Comparison of ENCODE assay signal across 15 cellular contexts in the genomic region with DNA sequence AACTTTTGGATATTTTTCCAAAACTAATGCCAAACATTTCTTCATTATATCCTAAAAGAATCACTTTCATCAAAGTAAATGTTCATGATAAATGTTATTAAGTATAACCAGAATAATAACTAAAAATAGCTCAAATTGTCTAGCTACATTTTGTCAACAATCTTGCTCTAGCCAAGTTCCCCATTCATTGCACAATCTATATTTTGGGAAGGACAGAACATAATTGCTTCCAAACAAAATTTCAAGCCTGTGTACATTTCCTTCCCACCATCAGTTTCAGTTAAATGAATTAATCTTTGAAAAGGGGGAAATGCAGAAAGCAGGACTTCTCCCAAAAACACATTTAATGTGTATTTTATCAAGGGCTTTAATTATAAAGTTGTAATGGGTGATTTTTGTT.
DNase-seq lines count a peak whose midpoint lies in the region; ATAC-seq lines count a peak whose summit lies in the region.
"Had no signal": no experiment of that assay in that cellular context is flagged by ENCODE, and none has a peak within 500 bp of the region (broad histone marks: within the 10 kb centered on the region; RNA-seq: fewer than 3 reads in every experiment).

No MANE protein-coding gene starts in this region.

- peaks cover 0 to 7% (median 0%) of the 10 kb centered on the region in 5 donors for H3K9me3 ChIP-seq in subcutaneous abdominal adipose tissue (ENCODE audit: control insufficient read depth in 5 of 5, low read length in 5 of 5)
- H3K9me3 ChIP-seq in CD8-positive, alpha-beta memory T cell (ENCODE audit: low read length), result no peaks in the 10 kb centered on the region

- H2AFZ ChIP-seq in ACC112 (ENCODE audit: low read length, unreplicated experiment), result no peak overlapping the region

- H3K27ac ChIP-seq in ACC112 (ENCODE audit: low read depth, low read length) (peak overlapping the region; percentile 87; the same call in 1 of the 2 replicates), subcutaneous abdominal adipose tissue (ENCODE audit: low read depth, low read length) (peak overlapping the region; percentile 82)
- H3K27ac ChIP-seq in CD8-positive, alpha-beta memory T cell (ENCODE audit: low read depth, low read length), result no peak overlapping the region

- no peaks in the 10 kb centered on the region for H3K79me2 ChIP-seq in ACC112 (ENCODE audit: control insufficient read depth, insufficient read depth, low read length, unreplicated experiment)

- peaks cover 2 to 16% (median 4%) of the 10 kb centered on the region in 3 donors for H3K36me3 Mint-ChIP-seq in CD8-positive, alpha-beta memory T cell

- H3K4me3 Mint-ChIP-seq in CD8-positive, alpha-beta memory T cell, result no peak overlapping the region

- H3K36me3 ChIP-seq in ACC112 (ENCODE audit: insufficient read depth, low read length) (no peaks in the 10 kb centered on the region), subcutaneous abdominal adipose tissue (ENCODE audit: control insufficient read depth in 5 of 5, insufficient read depth in 5 of 5, low read length in 5 of 5) (no peaks in the 10 kb centered on the region)
- no peaks in the 10 kb centered on the region for H3K36me3 ChIP-seq in CD8-positive, alpha-beta memory T cell (ENCODE audit: insufficient read depth, low read length)

- H3K4me3 ChIP-seq in ACC112 (ENCODE audit: low read depth, low read length) (no peak overlapping the region), subcutaneous abdominal adipose tissue (ENCODE audit: low read depth in 1 of 5, low read length in 5 of 5) (no peak overlapping the region)
- H3K4me3 ChIP-seq in CD8-positive, alpha-beta memory T cell (ENCODE audit: low read length), result no peak overlapping the region

- H3K27me3 ChIP-seq in ACC112 (ENCODE audit: insufficient read depth, low read length), result no peaks in the 10 kb centered on the region
- no peaks in the 10 kb centered on the region for H3K27me3 ChIP-seq in subcutaneous abdominal adipose tissue (ENCODE audit: control insufficient read depth in 5 of 5, insufficient read depth in 4 of 5, low read length in 5 of 5)
- H3K27me3 ChIP-seq in CD8-positive, alpha-beta memory T cell (ENCODE audit: insufficient read depth, low read length, poor library complexity, severe bottlenecking), result no peaks in the 10 kb centered on the region

- peaks cover 33% of the 10 kb centered on the region for H3K4me1 ChIP-seq in ACC112 (ENCODE audit: control insufficient read depth, insufficient read depth, low read length, unreplicated experiment)
- H3K4me1 ChIP-seq in subcutaneous abdominal adipose tissue (ENCODE audit: control insufficient read depth in 5 of 5, insufficient read depth in 5 of 5, low read length in 5 of 5), result peaks cover 0 to 42% (median 25%) of the 10 kb centered on the region in 5 donors
- H3K4me1 ChIP-seq in CD8-positive, alpha-beta memory T cell (ENCODE audit: insufficient read depth, low read length), result no peaks in the 10 kb centered on the region

- DNase-seq in CD1c-positive myeloid dendritic cell (ENCODE audit: extremely low spot score) (peak; percentile 26), fibroblast of gingiva (ENCODE audit: low read depth) (peak; percentile 59), HT-29 (ENCODE audit: low spot score) (no peak)
- DNase-seq in CD8-positive, alpha-beta memory T cell, result no peak
- DNase-seq: Caco-2, H7, Karpas-422, MM.1S, NCI-H1105, NCI-H187, NCI-H69, PC-3 had no signal

- CTCF ChIA-PET in CD8-positive, alpha-beta memory T cell (lab: Charles Lee), result interaction anchor here (1.2 kb wide), 1 partner anchor 1223 kb away, joined by 3 read pairs; no protein-coding TSS in a partner anchor

- H3K27me3 Mint-ChIP-seq in CD8-positive, alpha-beta memory T cell, result peaks cover 0 to 1% of the 10 kb centered on the region in 2 donors

- no peak for ATAC-seq in HG03097 (IDR thresholded peaks at IDR 0.05; ENCODE audit: low FRiP score, unreplicated experiment)
- ATAC-seq: PC-3 had no signal

- peaks cover 4 to 20% (median 16%) of the 10 kb centered on the region in 3 donors for H3K4me1 Mint-ChIP-seq in CD8-positive, alpha-beta memory T cell

- POLR2A ChIA-PET in CD8-positive, alpha-beta memory T cell (lab: Charles Lee), result no interaction called here

- H3K9ac ChIP-seq in subcutaneous abdominal adipose tissue (ENCODE audit: low read length in 5 of 5), result peak overlapping the region in 1 of 5 donors; percentile 51

- H3K27ac Mint-ChIP-seq in CD8-positive, alpha-beta memory T cell, result peak overlapping the region in 1 of 8 donors; percentile 91

- H3K9me3 Mint-ChIP-seq in CD8-positive, alpha-beta memory T cell, result peaks cover 5 to 14% (median 10%) of the 10 kb centered on the region in 5 donors

Comparison
In these comparisons a context has a peak if more than half of its experiments do, and no peak if none do; other contexts are left out.
1. DNase-seq: peak in CD1c-positive myeloid dendritic cell (single experiment) and fibroblast of gingiva (single experiment); none in HT-29 (single experiment) and CD8-positive, alpha-beta memory T cell (0 of 5).